ENCODE assay signal across 1 cellular context in the genomic region with DNA sequence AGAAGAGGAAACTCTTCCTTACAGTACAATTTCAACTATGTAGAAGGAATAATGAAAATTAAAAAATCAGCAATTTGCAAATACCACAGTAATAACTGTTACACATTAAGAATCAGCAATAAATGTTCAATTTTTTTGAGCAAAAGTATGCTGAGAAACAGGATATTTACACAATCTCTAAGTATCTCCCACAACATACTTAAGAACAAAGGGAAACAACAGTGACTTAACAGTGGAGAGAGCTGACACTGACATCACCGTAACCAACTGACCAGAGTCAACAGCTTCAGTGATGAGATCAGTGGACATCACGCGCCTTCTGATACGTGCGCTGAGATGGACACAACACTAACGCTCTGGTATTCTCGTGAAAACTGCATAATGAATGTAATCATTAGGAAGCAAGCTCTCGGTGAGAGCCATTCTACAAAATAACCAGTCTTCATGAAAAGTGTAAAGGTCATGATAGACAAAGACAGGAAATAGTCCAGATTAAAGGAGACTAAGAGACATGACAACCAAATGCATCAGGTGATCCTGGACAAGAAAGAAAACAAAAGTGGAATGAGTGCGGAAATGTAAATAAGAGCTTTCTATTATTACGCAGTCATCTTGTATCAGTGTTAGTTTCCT.
TF ChIP-seq lines count a peak whose summit lies in the region.

No MANE protein-coding gene starts in this region.

TF ChIP-seq in K562, 482 proteins besides CTCF, POLR2A, EP300 and RAD21 (continued from another document and continues in another):
- TF ChIP-seq, protein P1, sequence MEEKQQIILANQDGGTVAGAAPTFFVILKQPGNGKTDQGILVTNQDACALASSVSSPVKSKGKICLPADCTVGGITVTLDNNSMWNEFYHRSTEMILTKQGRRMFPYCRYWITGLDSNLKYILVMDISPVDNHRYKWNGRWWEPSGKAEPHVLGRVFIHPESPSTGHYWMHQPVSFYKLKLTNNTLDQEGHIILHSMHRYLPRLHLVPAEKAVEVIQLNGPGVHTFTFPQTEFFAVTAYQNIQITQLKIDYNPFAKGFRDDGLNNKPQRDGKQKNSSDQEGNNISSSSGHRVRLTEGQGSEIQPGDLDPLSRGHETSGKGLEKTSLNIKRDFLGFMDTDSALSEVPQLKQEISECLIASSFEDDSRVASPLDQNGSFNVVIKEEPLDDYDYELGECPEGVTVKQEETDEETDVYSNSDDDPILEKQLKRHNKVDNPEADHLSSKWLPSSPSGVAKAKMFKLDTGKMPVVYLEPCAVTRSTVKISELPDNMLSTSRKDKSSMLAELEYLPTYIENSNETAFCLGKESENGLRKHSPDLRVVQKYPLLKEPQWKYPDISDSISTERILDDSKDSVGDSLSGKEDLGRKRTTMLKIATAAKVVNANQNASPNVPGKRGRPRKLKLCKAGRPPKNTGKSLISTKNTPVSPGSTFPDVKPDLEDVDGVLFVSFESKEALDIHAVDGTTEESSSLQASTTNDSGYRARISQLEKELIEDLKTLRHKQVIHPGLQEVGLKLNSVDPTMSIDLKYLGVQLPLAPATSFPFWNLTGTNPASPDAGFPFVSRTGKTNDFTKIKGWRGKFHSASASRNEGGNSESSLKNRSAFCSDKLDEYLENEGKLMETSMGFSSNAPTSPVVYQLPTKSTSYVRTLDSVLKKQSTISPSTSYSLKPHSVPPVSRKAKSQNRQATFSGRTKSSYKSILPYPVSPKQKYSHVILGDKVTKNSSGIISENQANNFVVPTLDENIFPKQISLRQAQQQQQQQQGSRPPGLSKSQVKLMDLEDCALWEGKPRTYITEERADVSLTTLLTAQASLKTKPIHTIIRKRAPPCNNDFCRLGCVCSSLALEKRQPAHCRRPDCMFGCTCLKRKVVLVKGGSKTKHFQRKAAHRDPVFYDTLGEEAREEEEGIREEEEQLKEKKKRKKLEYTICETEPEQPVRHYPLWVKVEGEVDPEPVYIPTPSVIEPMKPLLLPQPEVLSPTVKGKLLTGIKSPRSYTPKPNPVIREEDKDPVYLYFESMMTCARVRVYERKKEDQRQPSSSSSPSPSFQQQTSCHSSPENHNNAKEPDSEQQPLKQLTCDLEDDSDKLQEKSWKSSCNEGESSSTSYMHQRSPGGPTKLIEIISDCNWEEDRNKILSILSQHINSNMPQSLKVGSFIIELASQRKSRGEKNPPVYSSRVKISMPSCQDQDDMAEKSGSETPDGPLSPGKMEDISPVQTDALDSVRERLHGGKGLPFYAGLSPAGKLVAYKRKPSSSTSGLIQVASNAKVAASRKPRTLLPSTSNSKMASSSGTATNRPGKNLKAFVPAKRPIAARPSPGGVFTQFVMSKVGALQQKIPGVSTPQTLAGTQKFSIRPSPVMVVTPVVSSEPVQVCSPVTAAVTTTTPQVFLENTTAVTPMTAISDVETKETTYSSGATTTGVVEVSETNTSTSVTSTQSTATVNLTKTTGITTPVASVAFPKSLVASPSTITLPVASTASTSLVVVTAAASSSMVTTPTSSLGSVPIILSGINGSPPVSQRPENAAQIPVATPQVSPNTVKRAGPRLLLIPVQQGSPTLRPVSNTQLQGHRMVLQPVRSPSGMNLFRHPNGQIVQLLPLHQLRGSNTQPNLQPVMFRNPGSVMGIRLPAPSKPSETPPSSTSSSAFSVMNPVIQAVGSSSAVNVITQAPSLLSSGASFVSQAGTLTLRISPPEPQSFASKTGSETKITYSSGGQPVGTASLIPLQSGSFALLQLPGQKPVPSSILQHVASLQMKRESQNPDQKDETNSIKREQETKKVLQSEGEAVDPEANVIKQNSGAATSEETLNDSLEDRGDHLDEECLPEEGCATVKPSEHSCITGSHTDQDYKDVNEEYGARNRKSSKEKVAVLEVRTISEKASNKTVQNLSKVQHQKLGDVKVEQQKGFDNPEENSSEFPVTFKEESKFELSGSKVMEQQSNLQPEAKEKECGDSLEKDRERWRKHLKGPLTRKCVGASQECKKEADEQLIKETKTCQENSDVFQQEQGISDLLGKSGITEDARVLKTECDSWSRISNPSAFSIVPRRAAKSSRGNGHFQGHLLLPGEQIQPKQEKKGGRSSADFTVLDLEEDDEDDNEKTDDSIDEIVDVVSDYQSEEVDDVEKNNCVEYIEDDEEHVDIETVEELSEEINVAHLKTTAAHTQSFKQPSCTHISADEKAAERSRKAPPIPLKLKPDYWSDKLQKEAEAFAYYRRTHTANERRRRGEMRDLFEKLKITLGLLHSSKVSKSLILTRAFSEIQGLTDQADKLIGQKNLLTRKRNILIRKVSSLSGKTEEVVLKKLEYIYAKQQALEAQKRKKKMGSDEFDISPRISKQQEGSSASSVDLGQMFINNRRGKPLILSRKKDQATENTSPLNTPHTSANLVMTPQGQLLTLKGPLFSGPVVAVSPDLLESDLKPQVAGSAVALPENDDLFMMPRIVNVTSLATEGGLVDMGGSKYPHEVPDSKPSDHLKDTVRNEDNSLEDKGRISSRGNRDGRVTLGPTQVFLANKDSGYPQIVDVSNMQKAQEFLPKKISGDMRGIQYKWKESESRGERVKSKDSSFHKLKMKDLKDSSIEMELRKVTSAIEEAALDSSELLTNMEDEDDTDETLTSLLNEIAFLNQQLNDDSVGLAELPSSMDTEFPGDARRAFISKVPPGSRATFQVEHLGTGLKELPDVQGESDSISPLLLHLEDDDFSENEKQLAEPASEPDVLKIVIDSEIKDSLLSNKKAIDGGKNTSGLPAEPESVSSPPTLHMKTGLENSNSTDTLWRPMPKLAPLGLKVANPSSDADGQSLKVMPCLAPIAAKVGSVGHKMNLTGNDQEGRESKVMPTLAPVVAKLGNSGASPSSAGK (IDR thresholded peaks at IDR 0.05) = peak; percentile 19; the same call in 1 of the 2 replicates
- TF ChIP-seq LEF1 (IDR thresholded peaks at IDR 0.05) (peak; percentile 77; the same call in 1 of the 2 replicates), HEY1 (CRISPR knock-in tag; IDR thresholded peaks at IDR 0.05; ENCODE audit: borderline replicate concordance) (no peak), KLF6 (CRISPR knock-in tag; IDR thresholded peaks at IDR 0.05; ENCODE audit: borderline replicate concordance) (no peak; the same call in 1 of the 2 replicates), KLF10 (CRISPR knock-in tag; IDR thresholded peaks at IDR 0.05) (no peak), ZNF586 (CRISPR knock-in tag; conservative IDR thresholded peaks at IDR 0.05) (no peak), POLR2G (IDR thresholded peaks at IDR 0.05; ENCODE audit: low read depth, low read length) (no peak), RBM34 (IDR thresholded peaks at IDR 0.05; ENCODE audit: borderline replicate concordance, insufficient read depth, low read length) (no peak), EZH2 (IDR thresholded peaks at IDR 0.05; ENCODE audit: borderline replicate concordance, low read depth, low read length) (no peak), TEAD4 (IDR thresholded peaks at IDR 0.05; ENCODE audit: low read length) (no peak), TEAD4 (CRISPR knock-in tag; IDR thresholded peaks at IDR 0.05; ENCODE audit: borderline replicate concordance) (no peak)
- TF ChIP-seq, protein P2, sequence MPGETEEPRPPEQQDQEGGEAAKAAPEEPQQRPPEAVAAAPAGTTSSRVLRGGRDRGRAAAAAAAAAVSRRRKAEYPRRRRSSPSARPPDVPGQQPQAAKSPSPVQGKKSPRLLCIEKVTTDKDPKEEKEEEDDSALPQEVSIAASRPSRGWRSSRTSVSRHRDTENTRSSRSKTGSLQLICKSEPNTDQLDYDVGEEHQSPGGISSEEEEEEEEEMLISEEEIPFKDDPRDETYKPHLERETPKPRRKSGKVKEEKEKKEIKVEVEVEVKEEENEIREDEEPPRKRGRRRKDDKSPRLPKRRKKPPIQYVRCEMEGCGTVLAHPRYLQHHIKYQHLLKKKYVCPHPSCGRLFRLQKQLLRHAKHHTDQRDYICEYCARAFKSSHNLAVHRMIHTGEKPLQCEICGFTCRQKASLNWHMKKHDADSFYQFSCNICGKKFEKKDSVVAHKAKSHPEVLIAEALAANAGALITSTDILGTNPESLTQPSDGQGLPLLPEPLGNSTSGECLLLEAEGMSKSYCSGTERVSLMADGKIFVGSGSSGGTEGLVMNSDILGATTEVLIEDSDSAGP (CRISPR knock-in tag; IDR thresholded peaks at IDR 0.05) = no peak
- TF ChIP-seq, protein P3, sequence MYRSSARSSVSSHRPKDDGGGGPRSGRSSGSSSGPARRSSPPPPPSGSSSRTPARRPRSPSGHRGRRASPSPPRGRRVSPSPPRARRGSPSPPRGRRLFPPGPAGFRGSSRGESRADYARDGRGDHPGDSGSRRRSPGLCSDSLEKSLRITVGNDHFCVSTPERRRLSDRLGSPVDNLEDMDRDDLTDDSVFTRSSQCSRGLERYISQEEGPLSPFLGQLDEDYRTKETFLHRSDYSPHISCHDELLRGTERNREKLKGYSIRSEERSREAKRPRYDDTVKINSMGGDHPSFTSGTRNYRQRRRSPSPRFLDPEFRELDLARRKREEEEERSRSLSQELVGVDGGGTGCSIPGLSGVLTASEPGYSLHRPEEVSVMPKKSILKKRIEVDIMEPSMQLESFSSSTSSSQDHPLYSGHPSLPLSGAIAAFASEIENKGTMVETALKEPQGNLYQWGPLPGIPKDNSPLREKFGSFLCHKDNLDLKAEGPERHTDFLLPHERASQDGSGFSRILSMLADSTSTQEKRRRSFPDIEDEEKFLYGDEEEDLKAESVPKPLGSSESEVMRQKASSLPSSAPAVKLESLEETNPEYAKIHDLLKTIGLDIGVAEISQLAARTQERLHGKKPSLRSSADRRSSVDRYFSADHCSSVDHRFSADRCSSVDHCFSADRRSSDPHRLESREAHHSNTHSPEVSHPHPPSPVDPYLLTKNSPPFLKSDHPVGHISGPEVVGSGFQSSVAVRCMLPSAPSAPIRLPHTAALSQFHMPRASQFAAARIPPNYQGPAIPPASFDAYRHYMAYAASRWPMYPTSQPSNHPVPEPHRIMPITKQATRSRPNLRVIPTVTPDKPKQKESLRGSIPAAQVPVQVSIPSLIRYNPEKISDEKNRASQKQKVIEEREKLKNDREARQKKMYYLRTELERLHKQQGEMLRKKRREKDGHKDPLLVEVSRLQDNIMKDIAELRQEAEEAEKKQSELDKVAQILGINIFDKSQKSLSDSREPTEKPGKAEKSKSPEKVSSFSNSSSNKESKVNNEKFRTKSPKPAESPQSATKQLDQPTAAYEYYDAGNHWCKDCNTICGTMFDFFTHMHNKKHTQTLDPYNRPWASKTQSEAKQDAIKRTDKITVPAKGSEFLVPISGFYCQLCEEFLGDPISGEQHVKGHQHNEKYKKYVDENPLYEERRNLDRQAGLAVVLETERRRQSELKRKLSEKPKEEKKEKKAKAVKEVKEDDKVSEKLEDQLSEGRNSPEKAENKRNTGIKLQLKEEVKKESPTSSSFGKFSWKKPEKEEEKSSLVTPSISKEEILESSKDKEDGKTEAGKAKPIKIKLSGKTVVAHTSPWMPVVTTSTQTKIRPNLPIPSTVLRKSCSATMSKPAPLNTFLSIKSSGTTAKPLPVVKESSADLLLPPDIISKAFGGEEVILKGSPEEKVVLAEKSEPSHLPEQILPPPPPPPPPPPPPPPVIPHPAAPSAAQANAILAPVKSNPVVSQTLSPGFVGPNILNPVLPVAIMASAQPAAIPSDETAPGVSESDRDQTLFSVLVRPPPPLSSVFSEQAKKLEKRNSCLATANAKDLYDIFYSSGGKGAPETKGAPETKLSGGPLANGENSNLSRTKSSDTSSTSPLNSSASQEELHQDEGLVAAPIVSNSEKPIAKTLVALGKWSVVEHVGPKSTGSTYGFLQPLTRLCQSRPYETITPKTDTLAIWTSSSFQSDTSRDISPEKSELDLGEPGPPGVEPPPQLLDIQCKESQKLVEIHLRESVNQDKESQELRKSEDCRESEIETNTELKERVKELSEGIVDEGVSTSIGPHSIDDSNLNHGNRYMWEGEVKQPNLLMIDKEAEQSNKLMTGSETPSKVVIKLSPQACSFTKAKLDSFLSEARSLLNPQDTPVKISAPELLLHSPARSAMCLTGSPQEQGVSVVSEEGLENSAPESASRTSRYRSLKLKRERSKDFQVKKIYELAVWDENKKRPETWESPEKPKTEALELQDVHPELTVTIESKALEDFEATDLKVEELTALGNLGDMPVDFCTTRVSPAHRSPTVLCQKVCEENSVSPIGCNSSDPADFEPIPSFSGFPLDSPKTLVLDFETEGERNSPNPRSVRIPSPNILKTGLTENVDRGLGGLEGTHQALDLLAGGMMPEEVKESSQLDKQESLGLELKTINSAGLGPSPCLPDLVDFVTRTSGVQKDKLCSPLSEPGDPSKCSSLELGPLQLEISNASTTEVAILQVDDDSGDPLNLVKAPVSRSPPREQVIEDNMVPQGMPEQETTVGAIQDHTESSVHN (IDR thresholded peaks at IDR 0.05; ENCODE audit: borderline replicate concordance in 1 of 2, low read depth in 1 of 2) = peak in 1 of 2 experiments; percentile 97; a peak in 2 of 4 replicates
- TF ChIP-seq, protein P4, sequence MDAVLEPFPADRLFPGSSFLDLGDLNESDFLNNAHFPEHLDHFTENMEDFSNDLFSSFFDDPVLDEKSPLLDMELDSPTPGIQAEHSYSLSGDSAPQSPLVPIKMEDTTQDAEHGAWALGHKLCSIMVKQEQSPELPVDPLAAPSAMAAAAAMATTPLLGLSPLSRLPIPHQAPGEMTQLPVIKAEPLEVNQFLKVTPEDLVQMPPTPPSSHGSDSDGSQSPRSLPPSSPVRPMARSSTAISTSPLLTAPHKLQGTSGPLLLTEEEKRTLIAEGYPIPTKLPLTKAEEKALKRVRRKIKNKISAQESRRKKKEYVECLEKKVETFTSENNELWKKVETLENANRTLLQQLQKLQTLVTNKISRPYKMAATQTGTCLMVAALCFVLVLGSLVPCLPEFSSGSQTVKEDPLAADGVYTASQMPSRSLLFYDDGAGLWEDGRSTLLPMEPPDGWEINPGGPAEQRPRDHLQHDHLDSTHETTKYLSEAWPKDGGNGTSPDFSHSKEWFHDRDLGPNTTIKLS (IDR thresholded peaks at IDR 0.05; ENCODE audit: borderline replicate concordance, low read depth) = peak; percentile 48; the same call in 1 of the 2 replicates
- TF ChIP-seq, protein P5, sequence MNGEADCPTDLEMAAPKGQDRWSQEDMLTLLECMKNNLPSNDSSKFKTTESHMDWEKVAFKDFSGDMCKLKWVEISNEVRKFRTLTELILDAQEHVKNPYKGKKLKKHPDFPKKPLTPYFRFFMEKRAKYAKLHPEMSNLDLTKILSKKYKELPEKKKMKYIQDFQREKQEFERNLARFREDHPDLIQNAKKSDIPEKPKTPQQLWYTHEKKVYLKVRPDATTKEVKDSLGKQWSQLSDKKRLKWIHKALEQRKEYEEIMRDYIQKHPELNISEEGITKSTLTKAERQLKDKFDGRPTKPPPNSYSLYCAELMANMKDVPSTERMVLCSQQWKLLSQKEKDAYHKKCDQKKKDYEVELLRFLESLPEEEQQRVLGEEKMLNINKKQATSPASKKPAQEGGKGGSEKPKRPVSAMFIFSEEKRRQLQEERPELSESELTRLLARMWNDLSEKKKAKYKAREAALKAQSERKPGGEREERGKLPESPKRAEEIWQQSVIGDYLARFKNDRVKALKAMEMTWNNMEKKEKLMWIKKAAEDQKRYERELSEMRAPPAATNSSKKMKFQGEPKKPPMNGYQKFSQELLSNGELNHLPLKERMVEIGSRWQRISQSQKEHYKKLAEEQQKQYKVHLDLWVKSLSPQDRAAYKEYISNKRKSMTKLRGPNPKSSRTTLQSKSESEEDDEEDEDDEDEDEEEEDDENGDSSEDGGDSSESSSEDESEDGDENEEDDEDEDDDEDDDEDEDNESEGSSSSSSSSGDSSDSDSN (IDR thresholded peaks at IDR 0.05; ENCODE audit: borderline replicate concordance in 1 of 2, low read depth in 2 of 2, low read length in 2 of 2) = 0 out of 4 replicates have a peak, but pooled peaks of 1 of the 2 experiments have one; percentile 39
